Comparison of ENCODE assay signal across 8 cellular contexts in genomic region chr11:77994434-77995362, GRCh38. TPM values are rescaled to one million over a fixed set of nuclear protein-coding genes. Genes with fewer than 3 reads are reported as not detected.
DNase-seq lines count a peak whose midpoint lies in the region; ATAC-seq and TF ChIP-seq lines count a peak whose summit lies in the region.

Gene INTS4 (minus strand): TSS chr11:77994668. CDS start chr11:77994643, 25 bp downstream.

- no peaks in the 10 kb centered on the region; a peak in 1 of 5 replicates for H3K9me3 Mint-ChIP-seq in H9
- H3K9me3 Mint-ChIP-seq in natural killer cell treated with Interleukin-12 subunit alpha and Interleukin-12 subunit beta and Interleukin-15 and Interleukin-18, amount 100 ng/mL, for 72 hours = no peaks in the 10 kb centered on the region

- H3K27me3 ChIP-seq in H9 (ENCODE audit: insufficient read depth, low read length) (no peaks in the 10 kb centered on the region), MG63 (no peaks in the 10 kb centered on the region)

- H2BK12ac ChIP-seq in H9 (ENCODE audit: insufficient read length, low read depth, low read length) = no peak within 1 kb of the TSS

- H2BK5ac ChIP-seq in H9 (ENCODE audit: insufficient read length, low read length) = no peak within 1 kb of the TSS

- WGBS in H9 (ENCODE audit: extremely low coverage, insufficient read length, low lambda C conversion rate) = no CpG with 5 or more reads among the region's 47 CpGs

- peaks cover 10 to 12% of the 10 kb centered on the region in 2 experiments for H3K4me1 Mint-ChIP-seq in H9
- H3K4me1 Mint-ChIP-seq in natural killer cell treated with Interleukin-12 subunit alpha and Interleukin-12 subunit beta and Interleukin-15 and Interleukin-18, amount 100 ng/mL, for 72 hours (ENCODE audit: low read depth in 2 of 2) = peaks cover 17 to 22% of the 10 kb centered on the region in 2 donors

- no peak within 1 kb of the TSS for H3K4ac ChIP-seq in H9 (ENCODE audit: low read depth, low read length)

- 0 out of 2 replicates have a peak, but pooled peaks cover under 1% of the 10 kb centered on the region for H3K4me1 ChIP-seq in ES-I3 (ENCODE audit: insufficient read depth, low read length)
- 0 out of 2 replicates have a peak, but pooled peaks cover 6% of the 10 kb centered on the region for H3K4me1 ChIP-seq in H9 (ENCODE audit: insufficient read depth, low read length)

- H3K14ac ChIP-seq in H9 (ENCODE audit: insufficient read depth, low read length) = no peak within 1 kb of the TSS

- no peaks in the 10 kb centered on the region for H4K20me1 ChIP-seq in H9 (ENCODE audit: control insufficient read depth, insufficient read depth, insufficient read length)

- H3K36me3 ChIP-seq in ES-I3 (ENCODE audit: insufficient read depth, low read length) (no peaks in the 10 kb centered on the region), MG63 (no peaks in the 10 kb centered on the region; the same call in 1 of the 2 replicates)

- H2BK120ac ChIP-seq in H9 (ENCODE audit: low read depth, low read length, poor library complexity, severe bottlenecking) = no peak within 1 kb of the TSS

- no peaks in the 10 kb centered on the region for H3K79me1 ChIP-seq in H9 (ENCODE audit: insufficient read depth, low read depth, low read length, poor library complexity, severe bottlenecking)

- no peak within 1 kb of the TSS for H2AK5ac ChIP-seq in H9 (ENCODE audit: insufficient read length, low read length)

- peak within 1 kb of the TSS; percentile 77 for H3K4me3 ChIP-seq in MG63
- H3K4me3 ChIP-seq in fibroblast of pulmonary artery (replicated peaks; ENCODE audit: low read depth, low read length) = peak within 1 kb of the TSS; percentile 81

- peak within 1 kb of the TSS; percentile 50 for H2AFZ ChIP-seq in H9 (ENCODE audit: low read length)

- peaks cover 4% of the 10 kb centered on the region for H3K23me2 ChIP-seq in H9 (ENCODE audit: insufficient read length, low read depth, low read length, poor library complexity, severe bottlenecking)

- H4K5ac ChIP-seq in H9 (ENCODE audit: insufficient read length, low read depth, low read length) = peak within 1 kb of the TSS; percentile 60

- TF ChIP-seq CTCF in H9 (conservative IDR thresholded peaks at IDR 0.05) = no peak
- no peak for TF ChIP-seq CTCF in fibroblast of pulmonary artery (IDR thresholded peaks at IDR 0.05; ENCODE audit: low read length, missing control alignments)

- ATAC-seq in natural killer cell treated with Interleukin-12 subunit alpha and Interleukin-12 subunit beta and Interleukin-15 and Interleukin-18, amount 100 ng/mL, for 72 hours = peak; percentile 99 to 100
- ATAC-seq in stimulated activated naive CD8-positive, alpha-beta T cell treated with anti-CD3 and anti-CD28 coated beads, Interleukin-15, Interleukin-2, amounts not matched to agents 100 U/mL and 50 U/mL, for 24 hours = peak; percentile 100

- no peak within 1 kb of the TSS for H2BK15ac ChIP-seq in H9 (ENCODE audit: low read depth, low read length)

- H3K18ac ChIP-seq in H9 (ENCODE audit: insufficient read length, low read depth, low read length) = no peak within 1 kb of the TSS

- no peak within 1 kb of the TSS for H4K91ac ChIP-seq in H9 (ENCODE audit: insufficient read length, low read depth, low read length)

- H3K23ac ChIP-seq in H9 (ENCODE audit: insufficient read length, low read depth, low read length) = no peak within 1 kb of the TSS

- peak within 1 kb of the TSS; percentile 95 to 98 for H3K4me3 Mint-ChIP-seq in H9
- peak within 1 kb of the TSS; percentile 80 for H3K4me3 Mint-ChIP-seq in natural killer cell treated with Interleukin-12 subunit alpha and Interleukin-12 subunit beta and Interleukin-15 and Interleukin-18, amount 100 ng/mL, for 72 hours

- peaks cover 3 to 7% (median 7%) of the 10 kb centered on the region in 3 experiments; a peak in 5 of 7 replicates for H3K36me3 Mint-ChIP-seq in H9 (ENCODE audit: insufficient read depth in 1 of 3, low read depth in 3 of 3)
- H3K36me3 Mint-ChIP-seq in natural killer cell treated with Interleukin-12 subunit alpha and Interleukin-12 subunit beta and Interleukin-15 and Interleukin-18, amount 100 ng/mL, for 72 hours = peaks cover 5% of the 10 kb centered on the region

- H3K27me3 Mint-ChIP-seq in H9 (ENCODE audit: low read depth) = no peaks in the 10 kb centered on the region
- no peaks in the 10 kb centered on the region for H3K27me3 Mint-ChIP-seq in natural killer cell treated with Interleukin-12 subunit alpha and Interleukin-12 subunit beta and Interleukin-15 and Interleukin-18, amount 100 ng/mL, for 72 hours

- no peak within 1 kb of the TSS for H3T11ph ChIP-seq in H9 (ENCODE audit: low read length)

- H3K9ac ChIP-seq in ES-I3 (ENCODE audit: low read depth, low read length) = peak within 1 kb of the TSS; percentile 81
- H3K9ac ChIP-seq in H9 (ENCODE audit: extremely low read depth, insufficient read length, low read length) = peak within 1 kb of the TSS; percentile 66

- peak within 1 kb of the TSS; percentile 84 for H3K27ac ChIP-seq in H9 (ENCODE audit: insufficient read length, low read depth, low read length)

- no peaks in the 10 kb centered on the region; the same call in 1 of the 2 replicates for H3K79me2 ChIP-seq in H9 (ENCODE audit: insufficient read depth, low read length)

- no peak within 1 kb of the TSS for H4K8ac ChIP-seq in H9 (replicated peaks; ENCODE audit: insufficient read length, low read depth, low read length)

- DNase-seq in H9 (peak; percentile 100), MG63 (peak; percentile 99), SHP77 treated with DMSO at 0.1 percent for 48 hours (lab: John Stamatoyannopoulos, UW) (peak; percentile 100), fibroblast of pulmonary artery (ENCODE audit: low read depth) (peak; percentile 100)
- DNase-seq in activated effector memory CD4-positive, alpha-beta T cell treated with anti-CD3 and anti-CD28 coated beads, Interleukin-2, amount 50 U/mL, for 16 hours = peak; percentile 99
- DNase-seq in natural killer cell treated with Interleukin-12 subunit alpha and Interleukin-12 subunit beta and Interleukin-15 and Interleukin-18, amount 100 ng/mL, for 72 hours (ENCODE audit: low spot score) = peak; percentile 99
- peak; percentile 97 for DNase-seq in stimulated activated naive CD8-positive, alpha-beta T cell treated with anti-CD3 and anti-CD28 coated beads, Interleukin-15, Interleukin-2, amounts not matched to agents 100 U/mL and 50 U/mL, for 24 hours

- no peak within 1 kb of the TSS for H3K56ac ChIP-seq in H9 (ENCODE audit: insufficient read length, low read depth, low read length)

- H3K4me2 ChIP-seq in H9 (ENCODE audit: insufficient read depth, insufficient read length, low read length) = peak within 1 kb of the TSS; percentile 93

- peak within 1 kb of the TSS; percentile 85 to 95 (median 93) for H3K27ac Mint-ChIP-seq in H9
- peak within 1 kb of the TSS; percentile 78 to 91 for H3K27ac Mint-ChIP-seq in natural killer cell treated with Interleukin-12 subunit alpha and Interleukin-12 subunit beta and Interleukin-15 and Interleukin-18, amount 100 ng/mL, for 72 hours

- no peaks in the 10 kb centered on the region for H3K9me3 ChIP-seq in ES-I3 (ENCODE audit: control insufficient read depth, insufficient read depth, low read length)
- H3K9me3 ChIP-seq in H9 (ENCODE audit: control insufficient read depth, low read depth, low read length) = no peaks in the 10 kb centered on the region
- H3K9me3 ChIP-seq in MG63 = no peaks in the 10 kb centered on the region

- no peak within 1 kb of the TSS for H2BK20ac ChIP-seq in H9 (ENCODE audit: low read depth, low read length, poor library complexity, severe bottlenecking)

RNA-seq across cellular contexts. Expression of gene INTS4, which starts in this region (rescaled TPM):
- total RNA-seq in H9 (2021) = 37.9 and 38.6 TPM in 2 replicates
- 11.0 and 11.3 TPM in 2 replicates for total RNA-seq in MG63 (2014; rRNA removed; shearing (Covaris generic); ENCODE audit: low replicate concordance)
- total RNA-seq in natural killer cell treated with Interleukin-12 subunit alpha and Interleukin-12 subunit beta and Interleukin-15 and Interleukin-18, amount 100 ng/mL, for 72 hours = 10 to 100 TPM; 67.2 to 85.1 TPM

Comparison
In these comparisons a context has a peak if more than half of its experiments do, and no peak if none do; other contexts are left out.
1. Peak in every context shown above with its lines: DNase-seq, ATAC-seq, H3K4me3 ChIP-seq and H3K27ac ChIP-seq.